1 cellular context compared by ENCODE assay signal in the genomic region with DNA sequence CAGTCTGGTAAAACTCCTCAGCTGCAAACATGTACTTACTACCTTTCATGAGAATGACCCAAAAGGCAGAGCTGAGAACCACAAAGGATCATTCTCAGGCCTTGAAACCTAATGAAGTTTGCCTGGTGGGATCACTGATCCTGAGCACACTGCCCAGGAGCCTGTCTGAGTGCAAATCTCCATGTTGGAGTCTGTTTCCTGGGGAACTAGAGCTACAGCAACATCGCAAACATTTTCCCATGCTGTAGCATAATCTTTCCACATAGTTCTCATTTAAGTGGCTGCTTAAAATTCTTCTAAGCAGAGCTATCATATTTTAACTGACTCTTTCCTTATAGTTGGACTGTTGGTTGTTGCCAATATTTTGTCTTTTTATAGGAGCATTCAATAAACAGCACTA.
TF ChIP-seq lines count a peak whose summit lies in the region.

No MANE protein-coding gene starts in this region.

TF ChIP-seq in WTC11, 78 proteins besides CTCF, POLR2A, EP300 and RAD21 (continued from another document):
- TF ChIP-seq ZNF232 (CRISPR knock-in tag; IDR thresholded peaks at IDR 0.05) (no peak), ELF4 (CRISPR knock-in tag; IDR thresholded peaks at IDR 0.05; ENCODE audit: low read depth) (no peak), MXD4 (CRISPR knock-in tag; IDR thresholded peaks at IDR 0.05; ENCODE audit: borderline replicate concordance) (no peak), SMAD3 (CRISPR knock-in tag; IDR thresholded peaks at IDR 0.05; ENCODE audit: borderline replicate concordance) (no peak), ZNF219 (CRISPR knock-in tag; IDR thresholded peaks at IDR 0.05; ENCODE audit: borderline replicate concordance) (no peak), ETV6 (CRISPR knock-in tag; IDR thresholded peaks at IDR 0.05) (no peak)
- TF ChIP-seq, protein P1, sequence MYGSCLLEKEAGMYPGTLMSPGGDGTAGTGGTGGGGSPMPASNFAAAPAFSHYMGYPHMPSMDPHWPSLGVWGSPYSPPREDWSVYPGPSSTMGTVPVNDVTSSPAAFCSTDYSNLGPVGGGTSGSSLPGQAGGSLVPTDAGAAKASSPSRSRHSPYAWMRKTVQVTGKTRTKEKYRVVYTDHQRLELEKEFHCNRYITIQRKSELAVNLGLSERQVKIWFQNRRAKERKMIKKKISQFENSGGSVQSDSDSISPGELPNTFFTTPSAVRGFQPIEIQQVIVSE (CRISPR knock-in tag; IDR thresholded peaks at IDR 0.05; ENCODE audit: borderline replicate concordance) = no peak
TF ChIP-seq in WTC11: peak in this region for 0.
